1 cellular context compared by ENCODE assay signal in genomic region chr2:221415789-221416188, GRCh38.
TF ChIP-seq lines count a peak whose summit lies in the region.

No MANE protein-coding gene starts in this region.

TF ChIP-seq in GM12878, 131 proteins besides CTCF, POLR2A, EP300 and RAD21 (continued from another document):
- TF ChIP-seq SPI1 (IDR thresholded peaks at IDR 0.05; ENCODE audit: borderline replicate concordance, insufficient read depth, low read depth, low read length) = peak; percentile 76
- 0 out of 4 replicates have a peak, but pooled peaks of 1 of the 2 experiments have one; percentile 37 for TF ChIP-seq IKZF2 (IDR thresholded peaks at IDR 0.05)
